In the genomic region with DNA sequence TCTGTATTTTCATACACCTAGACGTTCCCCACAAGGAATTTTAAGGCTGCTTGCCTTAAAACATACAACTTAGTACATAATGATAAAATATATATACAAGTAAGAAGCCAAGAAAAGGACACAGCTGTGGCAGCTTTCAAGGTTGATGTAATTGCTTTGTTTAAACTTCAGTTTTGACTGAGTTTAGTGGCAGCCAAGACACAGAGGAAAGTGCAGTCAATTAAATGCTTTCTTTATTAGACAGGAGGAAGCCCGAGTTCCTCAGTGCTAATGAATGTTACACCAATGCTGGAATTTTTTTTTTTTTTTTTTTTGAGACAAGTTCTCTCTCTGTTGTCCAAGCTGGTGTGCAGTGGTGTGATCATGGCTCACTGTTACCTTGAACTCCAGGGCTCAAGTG, we compare ENCODE assay signal across 24 cellular contexts. TPM values are rescaled to one million over a fixed set of nuclear protein-coding genes. Genes with fewer than 3 reads are reported as not detected.
DNase-seq lines count a peak whose midpoint lies in the region; ATAC-seq and TF ChIP-seq lines count a peak whose summit lies in the region.
"Had no signal": no experiment of that assay in that cellular context is flagged by ENCODE, and none has a peak within 500 bp of the region (broad histone marks: within the 10 kb centered on the region; RNA-seq: fewer than 3 reads in every experiment).

No MANE protein-coding gene starts in this region.

- H3K36me3 ChIP-seq in HCT116 (ENCODE audit: control insufficient read depth in 1 of 2, insufficient read depth in 2 of 2, low read length in 2 of 2) (no peaks in the 10 kb centered on the region), OCI-LY3 (replicated peaks; ENCODE audit: low read depth, low read length) (no peaks in the 10 kb centered on the region), body of pancreas (replicated peaks in 1 of 2; ENCODE audit: insufficient read depth in 1 of 2, low read depth in 2 of 2) (peaks cover 0 to 19% of the 10 kb centered on the region in 2 donors), SK-N-SH (replicated peaks in 1 of 2; ENCODE audit: control insufficient read depth in 1 of 2, insufficient read depth in 2 of 2, low read length in 1 of 2) (peaks cover 0 to 29% of the 10 kb centered on the region in 2 experiments)
- H3K36me3 ChIP-seq: BE2C had no signal

- H3K9ac ChIP-seq in HCT116 (ENCODE audit: low read length): no peak overlapping the region
- no peak overlapping the region for H3K9ac ChIP-seq in OCI-LY3 (ENCODE audit: low read length)
- no peak overlapping the region for H3K9ac ChIP-seq in SK-N-SH
- H3K9ac ChIP-seq: BLaER1 had no signal

- DNase-seq in HCT116 (ENCODE audit: low read depth, low spot score) (no peak), body of pancreas (peak in 2 of 4 donors; percentile 47 to 49), hepatic stellate cell (ENCODE audit: low spot score) (no peak), SK-N-SH (no peak)
- DNase-seq in stimulated activated effector memory CD8-positive, alpha-beta T cell treated with anti-CD3 and anti-CD28 coated beads, Interleukin-12 subunit alpha, Interleukin-12 subunit beta, amount 100 ng/mL, for 72 hours (ENCODE audit: low spot score in 2 of 2): no peak
- DNase-seq in activated T-cell treated with anti-CD3 and anti-CD28 coated beads, Interleukin-2, amount 50 U/mL, for 24 hours: no peak
- DNase-seq: 8988T; ACHN; BE2C; C1 segment of cervical spinal cord; CD4-positive, alpha-beta memory T cell; CD4-positive, CD25-positive, alpha-beta regulatory T cell; CD8-positive, alpha-beta memory T cell; COR-L47; DMS 273 treated with DMSO at 0.1 percent for 48 hours; DMS153; DMS53; DMS79; DND-41; EL; GDM1 had no signal

- WGBS in body of pancreas, 2 donors: 15% methylated on average over 2 of the region's 2 CpGs
- WGBS in SK-N-SH (ENCODE audit: low lambda C conversion rate): 74% methylated on average over 2 of the region's 2 CpGs

- H3K4me3 ChIP-seq in HCT116 (replicated peaks in 1 of 2; ENCODE audit: low read depth in 1 of 2, low read length in 2 of 2) (no peak overlapping the region), OCI-LY3 (ENCODE audit: low read length) (no peak overlapping the region), body of pancreas (no peak overlapping the region), SK-N-SH (ENCODE audit: low read depth in 2 of 2, low read length in 1 of 2) (no peak overlapping the region)
- H3K4me3 ChIP-seq: BLaER1 had no signal

- no peak for TF ChIP-seq EP300 in SK-N-SH (IDR thresholded peaks at IDR 0.05; ENCODE audit: borderline replicate concordance in 1 of 2, low read depth in 1 of 2, low read length in 1 of 2)

- H3K9me2 ChIP-seq in HCT116 (ENCODE audit: insufficient read depth): no peaks in the 10 kb centered on the region
- no peaks in the 10 kb centered on the region for H3K9me2 ChIP-seq in SK-N-SH

- no peaks in the 10 kb centered on the region for H3K9me3 Mint-ChIP-seq in stimulated activated effector memory CD8-positive, alpha-beta T cell treated with anti-CD3 and anti-CD28 coated beads, Interleukin-12 subunit alpha, Interleukin-12 subunit beta, amount 100 ng/mL, for 72 hours
- H3K9me3 Mint-ChIP-seq in activated T-cell treated with anti-CD3 and anti-CD28 coated beads, Interleukin-2, amount 50 U/mL, for 24 hours: no peaks in the 10 kb centered on the region
- H3K9me3 Mint-ChIP-seq: CD8-positive, alpha-beta memory T cell had no signal

- H3F3A ChIP-seq in SK-N-SH (replicated peaks; ENCODE audit: insufficient read depth): no peaks in the 10 kb centered on the region

- H3K27ac Mint-ChIP-seq in stimulated activated effector memory CD8-positive, alpha-beta T cell treated with anti-CD3 and anti-CD28 coated beads, Interleukin-12 subunit alpha, Interleukin-12 subunit beta, amount 100 ng/mL, for 72 hours: no peak overlapping the region
- H3K27ac Mint-ChIP-seq in activated T-cell treated with anti-CD3 and anti-CD28 coated beads, Interleukin-2, amount 50 U/mL, for 24 hours: no peak overlapping the region
- H3K27ac Mint-ChIP-seq: CD14-positive monocyte; CD4-positive, CD25-positive, alpha-beta regulatory T cell had no signal

- H3K4me3 Mint-ChIP-seq in stimulated activated effector memory CD8-positive, alpha-beta T cell treated with anti-CD3 and anti-CD28 coated beads, Interleukin-12 subunit alpha, Interleukin-12 subunit beta, amount 100 ng/mL, for 72 hours: no peak overlapping the region
- no peak overlapping the region for H3K4me3 Mint-ChIP-seq in activated T-cell treated with anti-CD3 and anti-CD28 coated beads, Interleukin-2, amount 50 U/mL, for 24 hours
- H3K4me3 Mint-ChIP-seq: CD14-positive monocyte; CD4-positive, alpha-beta memory T cell; CD4-positive, CD25-positive, alpha-beta regulatory T cell; CD8-positive, alpha-beta memory T cell had no signal

- BruUV-seq in HCT116 (replicated peaks; lab: Mats Ljungman, UMichigan): no TSS peak

- peaks cover 51% of the 10 kb centered on the region for H3K36me3 Mint-ChIP-seq in stimulated activated effector memory CD8-positive, alpha-beta T cell treated with anti-CD3 and anti-CD28 coated beads, Interleukin-12 subunit alpha, Interleukin-12 subunit beta, amount 100 ng/mL, for 72 hours
- H3K36me3 Mint-ChIP-seq in activated T-cell treated with anti-CD3 and anti-CD28 coated beads, Interleukin-2, amount 50 U/mL, for 24 hours (ENCODE audit: low read depth): peaks cover 29% of the 10 kb centered on the region

- RAD21 ChIA-PET in HCT116 (lab: Charles Lee; ENCODE audit: low non-redundant PET in 1 of 2, low total read pairs in 2 of 2, uncharacterized antibody in 2 of 2, unreplicated experiment in 2 of 2): no interaction called here

- H3K4me1 Mint-ChIP-seq in stimulated activated effector memory CD8-positive, alpha-beta T cell treated with anti-CD3 and anti-CD28 coated beads, Interleukin-12 subunit alpha, Interleukin-12 subunit beta, amount 100 ng/mL, for 72 hours: peaks cover 8% of the 10 kb centered on the region
- peaks cover 4% of the 10 kb centered on the region for H3K4me1 Mint-ChIP-seq in activated T-cell treated with anti-CD3 and anti-CD28 coated beads, Interleukin-2, amount 50 U/mL, for 24 hours (ENCODE audit: low read depth)

- no peak for TF ChIP-seq CTCF in HCT116 (IDR thresholded peaks at IDR 0.05 in 2 of 3, conservative IDR thresholded peaks at IDR 0.05 in 1 of 3; ENCODE audit: borderline replicate concordance in 1 of 3, insufficient read depth in 1 of 3, low read depth in 2 of 3, low read length in 2 of 3)
- no peak for TF ChIP-seq CTCF in OCI-LY3 (IDR thresholded peaks at IDR 0.05; ENCODE audit: low read depth, low read length)
- TF ChIP-seq CTCF in body of pancreas (IDR thresholded peaks at IDR 0.05): no peak
- TF ChIP-seq CTCF in SK-N-SH (IDR thresholded peaks at IDR 0.05): no peak

- H2AFZ ChIP-seq in HCT116 (ENCODE audit: low read depth, low read length, poor library complexity, severe bottlenecking) (peak overlapping the region; percentile 22), OCI-LY3 (ENCODE audit: low read depth, low read length) (no peak overlapping the region), SK-N-SH (ENCODE audit: low read depth) (no peak overlapping the region)

- CTCF ChIA-PET in HCT116 (lab: Charles Lee): interaction anchor here (3.7 kb wide), 1 partner anchor 11 kb away, joined by 31 read pairs; the partner anchor contains the start of gene STK31
- CTCF ChIA-PET in SK-N-SH (lab: Yijun Ruan, JAX): interaction anchor here (0.6 to 1.5 kb wide), 6 partner anchors 10 to 129 kb away, joined by 3 to 6 read pairs (median 4); no protein-coding TSS in a partner anchor

- POLR2A ChIA-PET in HCT116 (lab: Charles Lee): interaction anchor here (1.3 kb wide), 1 partner anchor 101 kb away, joined by 3 read pairs; the partner anchor contains the start of gene CCDC126
- POLR2A ChIA-PET in SK-N-SH (lab: Yijun Ruan, JAX): interaction anchor here (0.7 to 1.1 kb wide), 2 partner anchors 17 to 242 kb away, joined by 3 to 4 read pairs; no protein-coding TSS in a partner anchor

- intact Hi-C loops in HCT116 (cut with micrococcal nuclease): no loop called here
- intact Hi-C loops in body of pancreas (cut with DNase I): no loop called here

- H3K27ac ChIP-seq in HCT116 (ENCODE audit: low read depth, low read length): no peak overlapping the region
- no peak overlapping the region for H3K27ac ChIP-seq in OCI-LY3 (ENCODE audit: low read length)
- H3K27ac ChIP-seq in body of pancreas: peak overlapping the region in 3 of 4 donors; percentile 62 to 81 (median 73)
- no peak overlapping the region for H3K27ac ChIP-seq in SK-N-SH (ENCODE audit: low read depth in 2 of 2, low read length in 1 of 2)
- H3K27ac ChIP-seq: BLaER1 had no signal

- TF ChIP-seq RAD21 in HCT116 (IDR thresholded peaks at IDR 0.05; ENCODE audit: low read depth) (no peak), SK-N-SH (IDR thresholded peaks at IDR 0.05; ENCODE audit: low read length) (no peak)

- no peaks in the 10 kb centered on the region for H3K9me3 ChIP-seq in HCT116 (ENCODE audit: control insufficient read depth in 1 of 2, insufficient read depth in 1 of 2, low read depth in 1 of 2, low read length in 2 of 2)
- H3K9me3 ChIP-seq in OCI-LY3 (ENCODE audit: insufficient read depth, low read length): no peaks in the 10 kb centered on the region
- no peaks in the 10 kb centered on the region for H3K9me3 ChIP-seq in body of pancreas
- no peaks in the 10 kb centered on the region for H3K9me3 ChIP-seq in SK-N-SH
- H3K9me3 ChIP-seq: BE2C had no signal

- H3K4me1 ChIP-seq in HCT116 (ENCODE audit: control insufficient read depth in 1 of 2, insufficient read depth in 2 of 2, low read length in 2 of 2): peaks cover 3 to 10% of the 10 kb centered on the region in 2 experiments; a peak in 3 of 4 replicates
- H3K4me1 ChIP-seq in OCI-LY3 (ENCODE audit: low read length): peaks cover 18% of the 10 kb centered on the region
- H3K4me1 ChIP-seq in body of pancreas: peaks cover 37% of the 10 kb centered on the region
- no peaks in the 10 kb centered on the region for H3K4me1 ChIP-seq in SK-N-SH (ENCODE audit: control insufficient read depth in 1 of 2, insufficient read depth in 2 of 2, low read depth in 1 of 2, low read length in 1 of 2)
- H3K4me1 ChIP-seq: BE2C, BLaER1 had no signal

- H3K4me2 ChIP-seq in HCT116 (ENCODE audit: low read length) (no peak overlapping the region), OCI-LY3 (ENCODE audit: low read length) (0 out of 2 replicates have a peak overlapping the region, but pooled peaks have one; percentile 9), SK-N-SH (no peak overlapping the region)
- H3K4me2 ChIP-seq: BLaER1 had no signal

- no peak for TF ChIP-seq POLR2A in HCT116 (IDR thresholded peaks at IDR 0.05; ENCODE audit: borderline replicate concordance, extremely low read depth, insufficient read depth, insufficient read length)
- TF ChIP-seq POLR2A in body of pancreas (IDR thresholded peaks at IDR 0.05): no peak

- H3K27me3 ChIP-seq in HCT116 (ENCODE audit: insufficient read depth, low read length) (no peaks in the 10 kb centered on the region), OCI-LY3 (ENCODE audit: low read depth, low read length) (no peaks in the 10 kb centered on the region), body of pancreas (no peaks in the 10 kb centered on the region), SK-N-SH (ENCODE audit: insufficient read depth) (no peaks in the 10 kb centered on the region)
- H3K27me3 ChIP-seq: BE2C, BLaER1 had no signal

- no peaks in the 10 kb centered on the region for H3K79me2 ChIP-seq in HCT116 (ENCODE audit: insufficient read depth, low read length)
- no peaks in the 10 kb centered on the region for H3K79me2 ChIP-seq in OCI-LY3 (ENCODE audit: low read length)
- no peaks in the 10 kb centered on the region for H3K79me2 ChIP-seq in SK-N-SH (ENCODE audit: insufficient read depth)

- H3K27me3 Mint-ChIP-seq in activated T-cell treated with anti-CD3 and anti-CD28 coated beads, Interleukin-2, amount 50 U/mL, for 24 hours: no peaks in the 10 kb centered on the region
- H3K27me3 Mint-ChIP-seq: CD4-positive, alpha-beta memory T cell; CD4-positive, CD25-positive, alpha-beta regulatory T cell; CD8-positive, alpha-beta memory T cell had no signal

- no peaks in the 10 kb centered on the region for H4K20me1 ChIP-seq in HCT116 (ENCODE audit: insufficient read depth)
- no peaks in the 10 kb centered on the region for H4K20me1 ChIP-seq in OCI-LY3 (ENCODE audit: insufficient read depth, low read length)
- H4K20me1 ChIP-seq in SK-N-SH (ENCODE audit: insufficient read depth): no peaks in the 10 kb centered on the region
- H4K20me1 ChIP-seq: BLaER1 had no signal

- ATAC-seq in HCT116 (no peak), body of pancreas (peak; percentile 78)
- ATAC-seq in stimulated activated effector memory CD8-positive, alpha-beta T cell treated with anti-CD3 and anti-CD28 coated beads, Interleukin-12 subunit alpha, Interleukin-12 subunit beta, amount 100 ng/mL, for 72 hours: no peak

RNA-seq across cellular contexts. Expression of gene STK31, which starts 11.2 kb away (rescaled TPM):
- total RNA-seq in HCT116 (2021; ENCODE audit: unreplicated experiment) (not detected), body of pancreas (1 to 10 TPM in 1 of 2 donors, not detected in 1; 2.3 TPM)
- polyA plus RNA-seq in HCT116 (2012): 0.03 TPM in 1 of 2 replicates, not detected in the other
- polyA plus RNA-seq in SK-N-SH (2012; rRNA removed): 0.02 and 0.05 TPM in 2 replicates
- under 0.01 TPM in 1 of 2 replicates, not detected in the other for polyA plus RNA-seq in SK-N-SH (2012; cell fraction: cytosol; rRNA removed)
- polyA plus RNA-seq in SK-N-SH (2012; cell fraction: nucleus; rRNA removed): 0.05 and 0.17 TPM in 2 replicates
- polyA plus RNA-seq: CD14-positive monocyte; CD4-positive, alpha-beta memory T cell had no signal

RNA-seq across cellular contexts. Expression of gene FAM221A, which starts 18.8 kb away (rescaled TPM):
- total RNA-seq in HCT116 (2021; ENCODE audit: unreplicated experiment) (2.2 TPM), body of pancreas (10 to 100 TPM; 14.3 to 29.7 TPM)
- 3.3 and 4.4 TPM in 2 replicates for polyA plus RNA-seq in HCT116 (2012)
- polyA plus RNA-seq in SK-N-SH (2012; rRNA removed): 9.7 and 10.5 TPM in 2 replicates
- 8.8 and 9.8 TPM in 2 replicates for polyA plus RNA-seq in SK-N-SH (2012; cell fraction: cytosol; rRNA removed)
- 19.0 and 21.5 TPM in 2 replicates for polyA plus RNA-seq in SK-N-SH (2012; cell fraction: nucleus; rRNA removed)

Comparison
In these comparisons a context has a peak if more than half of its experiments do, and no peak if none do; other contexts are left out.
1. H3K27ac ChIP-seq: peak in body of pancreas (3 of 4); none in HCT116 (single experiment), OCI-LY3 (single experiment) and SK-N-SH (0 of 2).